In genomic region chr9:71001780-71002386, GRCh38 we compare ENCODE assay signal across 9 cellular contexts.
DNase-seq lines count a peak whose midpoint lies in the region; ATAC-seq, FAIRE-seq and TF ChIP-seq lines count a peak whose summit lies in the region.
"Had no signal": no experiment of that assay in that cellular context is flagged by ENCODE, and none has a peak within 500 bp of the region (broad histone marks: within the 10 kb centered on the region; RNA-seq: fewer than 3 reads in every experiment).

No MANE protein-coding gene starts in this region.

- H3K9me3 ChIP-seq in liver (ENCODE audit: control insufficient read depth in 4 of 4, low read length in 3 of 4), result peaks cover 2 to 15% (median 4%) of the 10 kb centered on the region in 4 donors
- peaks cover 8 to 16% of the 10 kb centered on the region in 2 donors for H3K9me3 ChIP-seq in ascending aorta

- H3K9ac ChIP-seq in liver (ENCODE audit: low read depth in 1 of 2, low read length in 2 of 2), result no peak overlapping the region

- no peak overlapping the region for H3K27ac ChIP-seq in 22Rv1
- H3K27ac ChIP-seq in liver (ENCODE audit: low read depth in 1 of 2, low read length in 2 of 2), result no peak overlapping the region
- no peak overlapping the region for H3K27ac ChIP-seq in ascending aorta

- TF ChIP-seq CTCF in 22Rv1 (IDR thresholded peaks at IDR 0.05) (peak; percentile 84), liver (IDR thresholded peaks at IDR 0.05; ENCODE audit: low read depth, low read length, missing input control) (peak; percentile 55), natural killer cell (IDR thresholded peaks at IDR 0.05) (no peak), ascending aorta (IDR thresholded peaks at IDR 0.05) (peak in 1 of 3 experiments; percentile 41)

- H3K9me3 Mint-ChIP-seq in natural killer cell, result peaks cover 6 to 7% of the 10 kb centered on the region in 2 donors

- H3K4me3 ChIP-seq in liver (ENCODE audit: low read depth in 1 of 3, low read length in 3 of 3) (no peak overlapping the region), ascending aorta (no peak overlapping the region)

- H3K4me3 Mint-ChIP-seq in natural killer cell, result no peak overlapping the region
- H3K4me3 Mint-ChIP-seq: activated naive CD8-positive, alpha-beta T cell treated with anti-CD3 and anti-CD28 coated beads, Interleukin-2, amount 10 ng/mL, durations not matched to agents 7 days and 5 days had no signal

- H3K4me1 Mint-ChIP-seq in natural killer cell, result no peaks in the 10 kb centered on the region
- H3K4me1 Mint-ChIP-seq: activated naive CD8-positive, alpha-beta T cell treated with anti-CD3 and anti-CD28 coated beads, Interleukin-2, amount 10 ng/mL, durations not matched to agents 7 days and 5 days had no signal

- FAIRE-seq in GM12891 (lab: Jason Lieb, UNC), result peak; percentile 68

- H3K27me3 Mint-ChIP-seq in natural killer cell (ENCODE audit: low read depth in 2 of 2), result no peaks in the 10 kb centered on the region
- H3K27me3 Mint-ChIP-seq: activated naive CD8-positive, alpha-beta T cell treated with anti-CD3 and anti-CD28 coated beads, Interleukin-2, amount 10 ng/mL, durations not matched to agents 7 days and 5 days had no signal

- intact Hi-C loops in natural killer cell (cut with micrococcal nuclease) (loop anchor here (5.0 kb wide), 1 partner anchor 360 kb away; no protein-coding TSS in a partner anchor), ascending aorta (cut with DNase I) (loop anchor here (5.0 kb wide), 1 partner anchor 360 kb away; no protein-coding TSS in a partner anchor)

- H3K36me3 Mint-ChIP-seq in natural killer cell, result peaks cover 8% of the 10 kb centered on the region
- H3K36me3 Mint-ChIP-seq: activated naive CD8-positive, alpha-beta T cell treated with anti-CD3 and anti-CD28 coated beads, Interleukin-2, amount 10 ng/mL, durations not matched to agents 7 days and 5 days had no signal

- TF ChIP-seq POLR2A in GM12891 (IDR thresholded peaks at IDR 0.05; ENCODE audit: low read depth, low read length), result no peak

- 73% methylated on average over 5 of the region's 5 CpGs for WGBS in liver

- H3K36me3 ChIP-seq in liver (ENCODE audit: control insufficient read depth in 4 of 4, insufficient read depth in 3 of 4, low read depth in 1 of 4, low read length in 3 of 4) (no peaks in the 10 kb centered on the region), ascending aorta (no peaks in the 10 kb centered on the region)

- H3K4me1 ChIP-seq in liver (ENCODE audit: control insufficient read depth in 4 of 4, insufficient read depth in 4 of 4, low read length in 3 of 4) (no peaks in the 10 kb centered on the region), ascending aorta (peaks cover 3 to 6% of the 10 kb centered on the region in 2 donors)

- no peak for TF ChIP-seq EP300 in Ishikawa (IDR thresholded peaks at IDR 0.05; ENCODE audit: borderline replicate concordance)

- DNase-seq in GM12891 (ENCODE audit: insufficient read length, low spot score) (no peak), amniotic stem cell (lab: John Stamatoyannopoulos, UW) (peak; percentile 9), natural killer cell (no peak), ascending aorta (ENCODE audit: low spot score in 2 of 2) (no peak), cortex of kidney (lab: John Stamatoyannopoulos, UW) (no peak)
- DNase-seq: activated naive CD8-positive, alpha-beta T cell treated with anti-CD3 and anti-CD28 coated beads, Interleukin-2, amount 10 ng/mL, durations not matched to agents 7 days and 5 days had no signal

- H3K27me3 ChIP-seq in liver (ENCODE audit: control insufficient read depth in 4 of 4, insufficient read depth in 4 of 4, low read length in 3 of 4), result no peaks in the 10 kb centered on the region
- no peaks in the 10 kb centered on the region for H3K27me3 ChIP-seq in ascending aorta

- no peak for ATAC-seq in natural killer cell

- peak; percentile 76 for TF ChIP-seq RAD21 in Ishikawa (IDR thresholded peaks at IDR 0.05; ENCODE audit: low read depth)
- TF ChIP-seq RAD21 in liver (IDR thresholded peaks at IDR 0.05), result peak; percentile 77 to 88

- H3K27ac Mint-ChIP-seq in natural killer cell, result no peak overlapping the region
- H3K27ac Mint-ChIP-seq: activated naive CD8-positive, alpha-beta T cell treated with anti-CD3 and anti-CD28 coated beads, Interleukin-2, amount 10 ng/mL, durations not matched to agents 7 days and 5 days had no signal

TF ChIP-seq in GM12891, 5 proteins besides CTCF, POLR2A, EP300 and RAD21:
- TF ChIP-seq SPI1 (IDR thresholded peaks at IDR 0.05; ENCODE audit: low read depth, low read length) (no peak), POU2F2 (IDR thresholded peaks at IDR 0.05; ENCODE audit: low read depth, low read length) (no peak), TAF1 (IDR thresholded peaks at IDR 0.05; ENCODE audit: low read depth, low read length) (no peak), PAX5 (IDR thresholded peaks at IDR 0.05; ENCODE audit: insufficient read depth, low read length, severe bottlenecking) (no peak), POLR2AphosphoS5 (IDR thresholded peaks at IDR 0.05; ENCODE audit: low read depth, low read length) (no peak)

TF ChIP-seq in Ishikawa, 13 proteins besides CTCF, POLR2A, EP300 and RAD21:
- TF ChIP-seq TEAD4 (IDR thresholded peaks at IDR 0.05), result peak; percentile 60; the same call in 1 of the 2 replicates
- no peak for TF ChIP-seq TCF12 (IDR thresholded peaks at IDR 0.05; ENCODE audit: low read depth)

TF ChIP-seq in liver, 16 proteins besides CTCF, POLR2A, EP300 and RAD21:
- TF ChIP-seq MAX (IDR thresholded peaks at IDR 0.05) (no peak), EGR1 (IDR thresholded peaks at IDR 0.05; ENCODE audit: low read depth in 2 of 2) (no peak), ZBTB33 (IDR thresholded peaks at IDR 0.05) (no peak), HNF4A (conservative IDR thresholded peaks at IDR 0.05) (no peak), JUND (IDR thresholded peaks at IDR 0.05) (no peak), SP1 (IDR thresholded peaks at IDR 0.05) (no peak), FOXA2 (IDR thresholded peaks at IDR 0.05) (no peak), GABPA (IDR thresholded peaks at IDR 0.05 in 1 of 2, conservative IDR thresholded peaks at IDR 0.05 in 1 of 2) (no peak)
- TF ChIP-seq, protein P1, sequence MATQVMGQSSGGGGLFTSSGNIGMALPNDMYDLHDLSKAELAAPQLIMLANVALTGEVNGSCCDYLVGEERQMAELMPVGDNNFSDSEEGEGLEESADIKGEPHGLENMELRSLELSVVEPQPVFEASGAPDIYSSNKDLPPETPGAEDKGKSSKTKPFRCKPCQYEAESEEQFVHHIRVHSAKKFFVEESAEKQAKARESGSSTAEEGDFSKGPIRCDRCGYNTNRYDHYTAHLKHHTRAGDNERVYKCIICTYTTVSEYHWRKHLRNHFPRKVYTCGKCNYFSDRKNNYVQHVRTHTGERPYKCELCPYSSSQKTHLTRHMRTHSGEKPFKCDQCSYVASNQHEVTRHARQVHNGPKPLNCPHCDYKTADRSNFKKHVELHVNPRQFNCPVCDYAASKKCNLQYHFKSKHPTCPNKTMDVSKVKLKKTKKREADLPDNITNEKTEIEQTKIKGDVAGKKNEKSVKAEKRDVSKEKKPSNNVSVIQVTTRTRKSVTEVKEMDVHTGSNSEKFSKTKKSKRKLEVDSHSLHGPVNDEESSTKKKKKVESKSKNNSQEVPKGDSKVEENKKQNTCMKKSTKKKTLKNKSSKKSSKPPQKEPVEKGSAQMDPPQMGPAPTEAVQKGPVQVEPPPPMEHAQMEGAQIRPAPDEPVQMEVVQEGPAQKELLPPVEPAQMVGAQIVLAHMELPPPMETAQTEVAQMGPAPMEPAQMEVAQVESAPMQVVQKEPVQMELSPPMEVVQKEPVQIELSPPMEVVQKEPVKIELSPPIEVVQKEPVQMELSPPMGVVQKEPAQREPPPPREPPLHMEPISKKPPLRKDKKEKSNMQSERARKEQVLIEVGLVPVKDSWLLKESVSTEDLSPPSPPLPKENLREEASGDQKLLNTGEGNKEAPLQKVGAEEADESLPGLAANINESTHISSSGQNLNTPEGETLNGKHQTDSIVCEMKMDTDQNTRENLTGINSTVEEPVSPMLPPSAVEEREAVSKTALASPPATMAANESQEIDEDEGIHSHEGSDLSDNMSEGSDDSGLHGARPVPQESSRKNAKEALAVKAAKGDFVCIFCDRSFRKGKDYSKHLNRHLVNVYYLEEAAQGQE (IDR thresholded peaks at IDR 0.05), result no peak
